Comparison of ENCODE assay signal across 8 cellular contexts in the genomic region with DNA sequence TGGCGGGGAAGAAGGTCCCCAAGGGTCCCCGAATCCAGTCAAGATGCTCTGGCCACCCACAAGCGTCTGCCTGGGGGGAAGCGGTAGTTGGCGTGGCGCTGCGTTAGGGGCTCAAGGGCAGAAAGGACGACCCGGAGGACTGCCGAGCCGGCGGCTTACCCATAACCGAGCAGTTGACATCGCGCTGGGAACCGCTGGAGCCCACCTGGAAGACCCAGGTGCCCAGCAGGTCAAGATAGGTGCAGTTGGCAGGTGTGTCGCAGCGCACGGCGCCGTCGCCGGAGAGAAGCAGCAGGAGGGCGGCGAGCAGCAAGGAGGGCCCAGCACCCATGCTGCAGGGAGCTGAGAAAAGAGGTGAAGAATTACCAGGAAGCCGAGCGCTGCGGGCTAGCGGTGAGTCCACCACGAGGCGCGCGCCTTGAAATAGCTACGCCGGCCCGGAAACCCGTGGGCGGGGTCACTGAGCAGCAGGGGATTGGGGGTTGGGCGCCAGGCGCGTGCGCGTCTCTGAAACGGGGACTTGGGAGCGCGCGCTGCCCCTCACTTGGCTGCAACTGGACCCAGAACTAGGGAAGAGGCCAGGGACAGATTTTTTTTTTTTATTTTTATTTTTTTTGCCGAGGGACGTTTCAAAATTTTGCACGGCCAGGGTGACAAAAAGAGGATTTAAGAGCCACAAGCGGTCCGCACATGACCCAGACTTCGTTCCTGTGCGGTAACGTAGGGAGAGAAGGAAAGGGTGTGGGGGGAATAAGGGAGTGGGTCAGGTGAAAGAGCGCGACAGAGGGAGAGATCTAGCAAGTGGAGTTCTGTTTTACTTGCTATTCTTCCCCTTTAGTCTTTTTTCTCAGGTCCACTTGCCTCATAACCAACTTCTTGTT.
A peak's percentile ranks its signal among the peaks of the same experiment; 100 is the strongest.
DNase-seq lines count a peak whose midpoint lies in the region; ATAC-seq and TF ChIP-seq lines count a peak whose summit lies in the region.

A gene (minus strand): TSS at position 395 of the 881 bp plus-strand sequence. CDS start 64 bp downstream, at position 331.

- H3K4me3 ChIP-seq in HUES48 (ENCODE audit: low read depth, low read length) (peak within 1 kb of the TSS; percentile 90), muscle layer of colon (ENCODE audit: low read depth in 1 of 2, low read length in 2 of 2) (peak within 1 kb of the TSS; percentile 89 to 93)

- no peaks in the 10 kb centered on the region for H3K9me3 ChIP-seq in HUES48 (ENCODE audit: control insufficient read depth, insufficient read depth, low read length)
- no peaks in the 10 kb centered on the region for H3K9me3 ChIP-seq in muscle layer of colon (ENCODE audit: low read length)

- DNase-seq in D341Med (ENCODE audit: low spot score) (peak; percentile 90), OCI-M1 (lab: John Stamatoyannopoulos, UW) (peak; percentile 100), activated T-cell treated with anti-CD3 and anti-CD28 coated beads for 24 hours (ENCODE audit: low read depth) (peak; percentile 88), erythroblast (lab: John Stamatoyannopoulos, UW) (peak; percentile 92)
- DNase-seq in stimulated activated CD8-positive, alpha-beta memory T cell treated with anti-CD3 and anti-CD28 coated beads, Interleukin-7, amount 100 ng/mL, for 1 hour (ENCODE audit: low read depth in 2 of 2): peak; percentile 83 to 85

- H3K4me1 ChIP-seq in HUES48 (ENCODE audit: control insufficient read depth, insufficient read depth, low read length) (peaks cover 33% of the 10 kb centered on the region), muscle layer of colon (ENCODE audit: insufficient read depth, low read length) (peaks cover 28% of the 10 kb centered on the region)

- peak within 1 kb of the TSS; percentile 87 for H3K27ac ChIP-seq in HUES48 (ENCODE audit: low read depth, low read length)
- H3K27ac ChIP-seq in muscle layer of colon (ENCODE audit: low read depth, low read length): peak within 1 kb of the TSS; percentile 89

- H3K36me3 ChIP-seq in HUES48 (ENCODE audit: control insufficient read depth, insufficient read depth, low read length): peaks cover 33% of the 10 kb centered on the region
- H3K36me3 ChIP-seq in muscle layer of colon (ENCODE audit: insufficient read depth, low read length): no peaks in the 10 kb centered on the region

- ATAC-seq in GM21423 (IDR thresholded peaks at IDR 0.05; ENCODE audit: unreplicated experiment): peak; percentile 88

- no peaks in the 10 kb centered on the region for H3K27me3 ChIP-seq in HUES48 (ENCODE audit: control insufficient read depth, insufficient read depth, low read length)
- no peaks in the 10 kb centered on the region for H3K27me3 ChIP-seq in muscle layer of colon (ENCODE audit: control insufficient read depth in 1 of 2, insufficient read depth in 2 of 2, low read length in 2 of 2)

- peak; percentile 81 for TF ChIP-seq POLR2A in erythroblast (IDR thresholded peaks at IDR 0.05; ENCODE audit: low read length)

- H3K9ac ChIP-seq in HUES48 (ENCODE audit: low read depth, low read length) (peak within 1 kb of the TSS; percentile 95), muscle layer of colon (ENCODE audit: low read length) (peak within 1 kb of the TSS; percentile 71)

Comparison
In these comparisons a context has a peak if more than half of its experiments do, and no peak if none do; other contexts are left out.
1. Peak in every context shown above with its lines: DNase-seq, ATAC-seq, H3K4me3 ChIP-seq and H3K27ac ChIP-seq.